In genomic region chr1:160284220-160284781, GRCh38 we compare ENCODE assay signal across 8 cellular contexts. TPM values are rescaled to one million over a fixed set of nuclear protein-coding genes. Genes with fewer than 3 reads are reported as not detected.
DNase-seq lines count a peak whose midpoint lies in the region; ATAC-seq and TF ChIP-seq lines count a peak whose summit lies in the region.

No MANE protein-coding gene starts in this region.

- H3K9me3 ChIP-seq in BLaER1 treated with 17β-estradiol and CSF1 and Interleukin-3, amounts not matched to agents 10 nM and 100 nM (replicated peaks in 1 of 11), result no peaks in the 10 kb centered on the region
- no peaks in the 10 kb centered on the region for H3K9me3 ChIP-seq in Karpas-422 (ENCODE audit: low read length)
- no peaks in the 10 kb centered on the region for H3K9me3 ChIP-seq in neural progenitor cell (ENCODE audit: low read depth)

- H3K9me2 ChIP-seq in Karpas-422 (replicated peaks; ENCODE audit: insufficient read depth, low read length), result no peaks in the 10 kb centered on the region

- H3K4me1 ChIP-seq in BLaER1 treated with 17β-estradiol and CSF1 and Interleukin-3, amounts not matched to agents 10 nM and 100 nM, result peaks cover 12 to 23% (median 20%) of the 10 kb centered on the region in 10 experiments
- H3K4me1 ChIP-seq in Karpas-422 (ENCODE audit: low read length) (peaks cover 11% of the 10 kb centered on the region), neural progenitor cell (peaks cover 22% of the 10 kb centered on the region)

- DNase-seq in Karpas-422 (peak; percentile 56), fibroblast of the conjunctiva (ENCODE audit: low read depth) (peak; percentile 75), neural progenitor cell (ENCODE audit: low spot score) (peak; percentile 52), NCI-H526 treated with DMSO at 0.1 percent for 48 hours (lab: John Stamatoyannopoulos, UW) (no peak), NCI-H2081 treated with DMSO at 0.1 percent for 48 hours (lab: John Stamatoyannopoulos, UW) (no peak)
- no peak for DNase-seq in activated T-cell treated with anti-CD3 and anti-CD28 coated beads, Interleukin-2, amount 50 U/mL, for 4 hours

- peaks cover 18% of the 10 kb centered on the region for H3K79me2 ChIP-seq in Karpas-422 (ENCODE audit: low read length)
- H3K79me2 ChIP-seq in neural progenitor cell (ENCODE audit: low read depth), result peaks cover 19% of the 10 kb centered on the region

- H3K9me3 Mint-ChIP-seq in activated T-cell treated with anti-CD3 and anti-CD28 coated beads, Interleukin-2, amount 50 U/mL, for 4 hours, result no peaks in the 10 kb centered on the region
- H3K9me3 Mint-ChIP-seq in neural progenitor cell, result no peaks in the 10 kb centered on the region

- peak overlapping the region; percentile 97 for H3K4me3 Mint-ChIP-seq in activated T-cell treated with anti-CD3 and anti-CD28 coated beads, Interleukin-2, amount 50 U/mL, for 4 hours
- peak overlapping the region; percentile 92 for H3K4me3 Mint-ChIP-seq in neural progenitor cell

- no peaks in the 10 kb centered on the region for H3K27me3 ChIP-seq in BLaER1 treated with 17β-estradiol and CSF1 and Interleukin-3, amounts not matched to agents 10 nM and 100 nM
- H3K27me3 ChIP-seq in Karpas-422 (ENCODE audit: low read length), result no peaks in the 10 kb centered on the region
- H3K27me3 ChIP-seq in neural progenitor cell, result no peaks in the 10 kb centered on the region

- no peaks in the 10 kb centered on the region; a peak in 1 of 22 replicates for H4K20me1 ChIP-seq in BLaER1 treated with 17β-estradiol and CSF1 and Interleukin-3, amounts not matched to agents 10 nM and 100 nM
- no peaks in the 10 kb centered on the region for H4K20me1 ChIP-seq in Karpas-422 (ENCODE audit: insufficient read depth, low read depth, low read length)
- peaks cover 14% of the 10 kb centered on the region for H4K20me1 ChIP-seq in neural progenitor cell (ENCODE audit: low read depth)

- H3K4me1 Mint-ChIP-seq in activated T-cell treated with anti-CD3 and anti-CD28 coated beads, Interleukin-2, amount 50 U/mL, for 4 hours (ENCODE audit: low read depth), result peaks cover 21% of the 10 kb centered on the region
- H3K4me1 Mint-ChIP-seq in neural progenitor cell, result peaks cover 21% of the 10 kb centered on the region

- peak; percentile 25 for ATAC-seq in GM19328 (IDR thresholded peaks at IDR 0.05; ENCODE audit: unreplicated experiment)
- peak; percentile 36 to 42 for ATAC-seq in activated T-cell treated with anti-CD3 and anti-CD28 coated beads, Interleukin-2, amount 50 U/mL, for 4 hours

- peaks cover 22% of the 10 kb centered on the region for H3K36me3 Mint-ChIP-seq in activated T-cell treated with anti-CD3 and anti-CD28 coated beads, Interleukin-2, amount 50 U/mL, for 4 hours (ENCODE audit: insufficient read depth)
- peaks cover 18% of the 10 kb centered on the region for H3K36me3 Mint-ChIP-seq in neural progenitor cell

- peak overlapping the region; percentile 90 to 97 (median 95) for H3K9ac ChIP-seq in BLaER1 treated with 17β-estradiol and CSF1 and Interleukin-3, amounts not matched to agents 10 nM and 100 nM
- peak overlapping the region; percentile 77 for H3K9ac ChIP-seq in Karpas-422 (ENCODE audit: low read length)
- peak overlapping the region; percentile 95 for H3K9ac ChIP-seq in neural progenitor cell

- no peaks in the 10 kb centered on the region for H3K27me3 Mint-ChIP-seq in activated T-cell treated with anti-CD3 and anti-CD28 coated beads, Interleukin-2, amount 50 U/mL, for 4 hours (ENCODE audit: low read depth)
- peaks cover 4% of the 10 kb centered on the region for H3K27me3 Mint-ChIP-seq in neural progenitor cell (ENCODE audit: insufficient read depth, low read depth)

- H3K4me2 ChIP-seq in BLaER1 treated with 17β-estradiol and CSF1 and Interleukin-3, amounts not matched to agents 10 nM and 100 nM, result peak overlapping the region; percentile 82 to 98 (median 92)
- H3K4me2 ChIP-seq in Karpas-422 (ENCODE audit: low read depth, low read length, poor library complexity, severe bottlenecking) (peak overlapping the region; percentile 83), neural progenitor cell (peak overlapping the region; percentile 97)

- H2AFZ ChIP-seq in Karpas-422 (ENCODE audit: low read length), result peak overlapping the region; percentile 47
- peak overlapping the region; percentile 86 for H2AFZ ChIP-seq in neural progenitor cell (replicated peaks)

- peak overlapping the region; percentile 81 to 96 (median 90) for H3K4me3 ChIP-seq in BLaER1 treated with 17β-estradiol and CSF1 and Interleukin-3, amounts not matched to agents 10 nM and 100 nM
- H3K4me3 ChIP-seq in Karpas-422 (ENCODE audit: low read length) (peak overlapping the region; percentile 82), neural progenitor cell (peak overlapping the region; percentile 98)

- H3K36me3 ChIP-seq in BLaER1 treated with 17β-estradiol and CSF1 and Interleukin-3, amounts not matched to agents 10 nM and 100 nM, result peaks cover 46 to 57% (median 54%) of the 10 kb centered on the region in 11 experiments
- H3K36me3 ChIP-seq in Karpas-422 (ENCODE audit: insufficient read depth, low read length), result peaks cover 20% of the 10 kb centered on the region
- H3K36me3 ChIP-seq in neural progenitor cell, result peaks cover 9% of the 10 kb centered on the region

- H3K27ac ChIP-seq in BLaER1 treated with 17β-estradiol and CSF1 and Interleukin-3, amounts not matched to agents 10 nM and 100 nM, result peak overlapping the region; percentile 81 to 94 (median 89)
- H3K27ac ChIP-seq in Karpas-422 (ENCODE audit: low read length) (peak overlapping the region; percentile 23; the same call in 1 of the 2 replicates), neural progenitor cell (no peak overlapping the region)

- no peak for TF ChIP-seq CTCF in neural progenitor cell (IDR thresholded peaks at IDR 0.05)

- peak overlapping the region; percentile 95 for H3K27ac Mint-ChIP-seq in neural progenitor cell

- peaks cover 31% of the 10 kb centered on the region for H3F3A ChIP-seq in neural progenitor cell (ENCODE audit: low read depth)

RNA-seq across cellular contexts. Expression of gene PEX19, which starts 0.6 kb away (rescaled TPM):
- 27.1 and 29.3 TPM in 2 replicates for total RNA-seq in Karpas-422 (2014; rRNA removed; shearing (Covaris generic); ENCODE audit: low replicate concordance)
- total RNA-seq in activated T-cell treated with anti-CD3 and anti-CD28 coated beads, Interleukin-2, amount 50 U/mL, for 4 hours, result 10 to 100 TPM; 55.1 to 64.3 (median 57.9) TPM
- total RNA-seq in neural progenitor cell (ENCODE audit: low replicate concordance), result 74.6 and 103 TPM in 2 replicates

RNA-seq across cellular contexts. Expression of gene DCAF8, which starts 22.0 kb away (rescaled TPM):
- total RNA-seq in Karpas-422 (2014; rRNA removed; shearing (Covaris generic); ENCODE audit: low replicate concordance), result 89.7 and 132 TPM in 2 replicates
- 10 to 100 TPM; 64.4 to 68.4 (median 65.0) TPM for total RNA-seq in activated T-cell treated with anti-CD3 and anti-CD28 coated beads, Interleukin-2, amount 50 U/mL, for 4 hours
- 105 and 132 TPM in 2 replicates for total RNA-seq in neural progenitor cell (ENCODE audit: low replicate concordance)

RNA-seq across cellular contexts. Expression of gene COPA, which starts 58.7 kb away (rescaled TPM):
- 107 TPM in 2 replicates for total RNA-seq in Karpas-422 (2014; rRNA removed; shearing (Covaris generic); ENCODE audit: low replicate concordance)
- 100 to 1,000 TPM; 116 to 144 (median 121) TPM for total RNA-seq in activated T-cell treated with anti-CD3 and anti-CD28 coated beads, Interleukin-2, amount 50 U/mL, for 4 hours
- 82.6 and 83.3 TPM in 2 replicates for total RNA-seq in neural progenitor cell (ENCODE audit: low replicate concordance)

RNA-seq across cellular contexts. Expression of gene NCSTN, which starts 58.9 kb away (rescaled TPM):
- total RNA-seq in Karpas-422 (2014; rRNA removed; shearing (Covaris generic); ENCODE audit: low replicate concordance), result 76.9 and 79.9 TPM in 2 replicates
- 10 to 100 TPM; 52.0 to 61.7 (median 60.5) TPM for total RNA-seq in activated T-cell treated with anti-CD3 and anti-CD28 coated beads, Interleukin-2, amount 50 U/mL, for 4 hours
- 44.8 and 78.0 TPM in 2 replicates for total RNA-seq in neural progenitor cell (ENCODE audit: low replicate concordance)

Comparison
In these comparisons a context has a peak if more than half of its experiments do, and no peak if none do; other contexts are left out.
1. DNase-seq: peak in Karpas-422 (single experiment), fibroblast of the conjunctiva (single experiment) and neural progenitor cell (single experiment); none in activated T-cell treated with anti-CD3 and anti-CD28 coated beads, Interleukin-2, amount 50 U/mL, for 4 hours (single experiment), NCI-H526 treated with DMSO at 0.1 percent for 48 hours (single experiment) and NCI-H2081 treated with DMSO at 0.1 percent for 48 hours (single experiment).
2. Peak in every context shown above with its lines, with median percentiles within 50 percentile points of each other: H3K4me2 ChIP-seq, H3K4me3 ChIP-seq and H3K9ac ChIP-seq.